In the genomic region with DNA sequence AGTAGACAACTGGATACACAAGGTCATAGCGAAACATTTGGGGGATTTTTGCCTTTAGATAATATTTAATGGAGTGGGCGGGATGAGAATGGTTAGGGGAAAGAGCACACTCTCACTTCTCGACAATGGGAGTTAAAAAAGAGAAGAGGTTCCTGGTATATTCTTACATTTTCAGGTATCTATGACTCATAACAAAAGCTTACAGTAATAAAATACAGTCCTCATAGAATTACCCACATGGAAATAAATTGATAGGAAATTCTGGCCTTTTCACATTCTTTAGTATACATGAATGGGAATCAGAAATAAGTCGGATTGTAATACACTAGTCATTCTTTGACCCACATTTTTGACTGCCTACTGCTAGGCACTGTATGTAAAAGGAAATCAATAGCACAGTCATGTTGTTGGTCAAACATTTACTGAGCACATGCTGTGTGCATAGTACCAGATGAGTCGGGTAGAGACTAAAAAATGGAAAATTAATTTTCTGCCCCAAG, we compare ENCODE assay signal across 14 cellular contexts. TPM values are rescaled to one million over a fixed set of nuclear protein-coding genes. Genes with fewer than 3 reads are reported as not detected.
A peak's percentile ranks its signal among the peaks of the same experiment; 100 is the strongest.
DNase-seq lines count a peak whose midpoint lies in the region; ATAC-seq and TF ChIP-seq lines count a peak whose summit lies in the region.
"Had no signal": no experiment of that assay in that cellular context is flagged by ENCODE, and none has a peak within 500 bp of the region (broad histone marks: within the 10 kb centered on the region; RNA-seq: fewer than 3 reads in every experiment).

No MANE protein-coding gene starts in this region.

- H2BK5ac ChIP-seq in mesenchymal stem cell (ENCODE audit: low read depth, low read length, poor library complexity, severe bottlenecking) = no peak overlapping the region

- H3K9me3 ChIP-seq in mesenchymal stem cell (ENCODE audit: control insufficient read depth, low read length) (no peaks in the 10 kb centered on the region), left ventricle myocardium inferior (replicated peaks) (peaks cover 6% of the 10 kb centered on the region)

- peak overlapping the region; percentile 30 for H3K27ac Mint-ChIP-seq in activated T-cell treated with anti-CD3 and anti-CD28 coated beads, Interleukin-2, amount 50 U/mL, for 72 hours
- H3K27ac Mint-ChIP-seq: nephron had no signal

- H3K9me3 Mint-ChIP-seq in activated T-cell treated with anti-CD3 and anti-CD28 coated beads, Interleukin-2, amount 50 U/mL, for 72 hours = peaks cover 5 to 7% of the 10 kb centered on the region in 2 donors

- no peak overlapping the region for H3K18ac ChIP-seq in mesenchymal stem cell (ENCODE audit: low read depth in 1 of 2, low read length in 2 of 2)

- H3K4me3 ChIP-seq in mesenchymal stem cell (ENCODE audit: insufficient read depth in 1 of 2, low read depth in 1 of 2, low read length in 2 of 2) (no peak overlapping the region), left ventricle myocardium inferior (no peak overlapping the region)

- peaks cover 10% of the 10 kb centered on the region for H3K27me3 Mint-ChIP-seq in activated T-cell treated with anti-CD3 and anti-CD28 coated beads, Interleukin-2, amount 50 U/mL, for 72 hours (ENCODE audit: low read depth)

- H4K8ac ChIP-seq in mesenchymal stem cell (ENCODE audit: low read length) = no peak overlapping the region

- no peak for TF ChIP-seq CTCF in left ventricle myocardium inferior (IDR thresholded peaks at IDR 0.05; ENCODE audit: borderline replicate concordance)

- no peak overlapping the region for H2AK5ac ChIP-seq in mesenchymal stem cell (ENCODE audit: low read length, severe bottlenecking)

- H3K79me1 ChIP-seq in mesenchymal stem cell (replicated peaks; ENCODE audit: low read length, poor library complexity, severe bottlenecking) = no peaks in the 10 kb centered on the region

- 86% methylated on average over 2 of the region's 5 CpGs for WGBS in mesenchymal stem cell

- no peak overlapping the region for H3K4me2 ChIP-seq in mesenchymal stem cell (ENCODE audit: low read length, poor library complexity, severe bottlenecking)

- H3K14ac ChIP-seq in mesenchymal stem cell (ENCODE audit: low read length in 2 of 2) = no peak overlapping the region

- no peak overlapping the region for H3K27ac ChIP-seq in mesenchymal stem cell (ENCODE audit: low read length, poor library complexity, severe bottlenecking)
- no peak overlapping the region for H3K27ac ChIP-seq in left ventricle myocardium inferior (replicated peaks)

- no peak overlapping the region for H2AFZ ChIP-seq in mesenchymal stem cell (ENCODE audit: low read depth, low read length)

- ATAC-seq in activated T-cell treated with anti-CD3 and anti-CD28 coated beads, Interleukin-2, amount 50 U/mL, for 72 hours (replicated peaks in 1 of 2) = peak; percentile 57 to 61
- ATAC-seq in GM21717 (IDR thresholded peaks at IDR 0.05; ENCODE audit: unreplicated experiment) = peak; percentile 58
- peak; percentile 60 for ATAC-seq in HG03196 (IDR thresholded peaks at IDR 0.05; ENCODE audit: unreplicated experiment)
- no peak for ATAC-seq in sciatic nerve
- ATAC-seq: HCT116, left cardiac atrium had no signal

- H2BK120ac ChIP-seq in mesenchymal stem cell (ENCODE audit: low read depth, low read length) = no peak overlapping the region

- H3K4me1 Mint-ChIP-seq in activated T-cell treated with anti-CD3 and anti-CD28 coated beads, Interleukin-2, amount 50 U/mL, for 72 hours (ENCODE audit: low read depth) = peaks cover 18% of the 10 kb centered on the region

- intact Hi-C loops in left ventricle myocardium inferior (cut with micrococcal nuclease) (no loop called here), sciatic nerve (cut with DNase I) (no loop called here)

- H3K23ac ChIP-seq in mesenchymal stem cell (ENCODE audit: low read length in 2 of 2) = no peak overlapping the region

- no peak overlapping the region for H3K4me3 Mint-ChIP-seq in activated T-cell treated with anti-CD3 and anti-CD28 coated beads, Interleukin-2, amount 50 U/mL, for 72 hours
- H3K4me3 Mint-ChIP-seq: nephron had no signal

- peaks cover 12 to 16% of the 10 kb centered on the region in 2 donors for H3K36me3 Mint-ChIP-seq in activated T-cell treated with anti-CD3 and anti-CD28 coated beads, Interleukin-2, amount 50 U/mL, for 72 hours (ENCODE audit: insufficient read depth in 2 of 2)

- H2BK15ac ChIP-seq in mesenchymal stem cell (ENCODE audit: low read depth, poor library complexity, severe bottlenecking) = no peak overlapping the region

- H3K4ac ChIP-seq in mesenchymal stem cell (ENCODE audit: low read depth in 1 of 2, low read length in 2 of 2) = no peak overlapping the region

- H2BK12ac ChIP-seq in mesenchymal stem cell (ENCODE audit: low read length in 2 of 2) = no peak overlapping the region

- no peaks in the 10 kb centered on the region for H3K36me3 ChIP-seq in mesenchymal stem cell (ENCODE audit: control insufficient read depth in 1 of 2, insufficient read depth in 2 of 2, low read depth in 1 of 2, low read length in 2 of 2)
- H3K36me3 ChIP-seq in left ventricle myocardium inferior = no peaks in the 10 kb centered on the region

- no peak for DNase-seq in activated T-cell treated with anti-CD3 and anti-CD28 coated beads, Interleukin-2, amount 50 U/mL, for 72 hours
- DNase-seq in activated T-cell treated with anti-CD3 and anti-CD28 coated beads for 4 hours (no peak), mesenchymal stem cell (no peak), A172 (ENCODE audit: low spot score) (no peak), left ventricle myocardium inferior (no peak), sciatic nerve (ENCODE audit: low spot score) (no peak)
- DNase-seq: left cardiac atrium, NCI-H1436, NCI-H748 treated with DMSO at 0.1 percent for 48 hours, trophoblast cell had no signal

- no peak overlapping the region for H3K9ac ChIP-seq in mesenchymal stem cell (ENCODE audit: low read length)

- H3K27me3 ChIP-seq in mesenchymal stem cell (ENCODE audit: control insufficient read depth in 1 of 2, insufficient read depth in 1 of 2, low read length in 2 of 2) (no peaks in the 10 kb centered on the region), left ventricle myocardium inferior (ENCODE audit: low read depth) (no peaks in the 10 kb centered on the region)

- H4K91ac ChIP-seq in mesenchymal stem cell (ENCODE audit: low read length) = no peak overlapping the region

- H3K4me1 ChIP-seq in mesenchymal stem cell (ENCODE audit: control insufficient read depth, insufficient read depth, low read depth, low read length) = no peaks in the 10 kb centered on the region
- peaks cover 5% of the 10 kb centered on the region for H3K4me1 ChIP-seq in left ventricle myocardium inferior

RNA-seq across cellular contexts. Expression of a gene that starts 8.2 kb away (rescaled TPM):
- 1 to 10 TPM; 8.6 to 9.1 TPM for total RNA-seq in activated T-cell treated with anti-CD3 and anti-CD28 coated beads, Interleukin-2, amount 50 U/mL, for 72 hours
- polyA plus RNA-seq in mesenchymal stem cell (2013, experiment 1 of 2) = 9.1 TPM
- 8.8 TPM for polyA plus RNA-seq in mesenchymal stem cell (2013, experiment 2 of 2)
- 28.8 and 39.0 TPM in 2 replicates for total RNA-seq in A172 (2014; rRNA removed; shearing (Covaris generic))
- 46.4 TPM for total RNA-seq in left ventricle myocardium inferior
- 20.6 TPM for total RNA-seq in sciatic nerve
